Comparison of ENCODE assay signal across 1 cellular context in genomic region chr17:50428831-50429424, GRCh38.
A peak's percentile ranks its signal among the peaks of the same experiment; 100 is the strongest.
TF ChIP-seq lines count a peak whose summit lies in the region.

No MANE protein-coding gene starts in this region.

TF ChIP-seq in HepG2, 621 proteins besides CTCF, POLR2A, EP300 and RAD21 (continued from another document and continues in another):
- peak in 1 of 2 experiments; percentile 88; a peak in 3 of 4 replicates for TF ChIP-seq HMGXB4 (CRISPR knock-in tag; IDR thresholded peaks at IDR 0.05; ENCODE audit: borderline replicate concordance in 1 of 2, low read depth in 1 of 2)
- peak; percentile 93 for TF ChIP-seq ZNF318 (CRISPR knock-in tag; IDR thresholded peaks at IDR 0.05)
- peak; percentile 93 for TF ChIP-seq STAT6 (CRISPR knock-in tag; IDR thresholded peaks at IDR 0.05; ENCODE audit: borderline replicate concordance)
- TF ChIP-seq DDIT3 (CRISPR knock-in tag; IDR thresholded peaks at IDR 0.05): 0 out of 2 replicates have a peak, but pooled peaks have one; percentile 67
- no peak for TF ChIP-seq NR1H2 (CRISPR knock-in tag; IDR thresholded peaks at IDR 0.05; ENCODE audit: borderline replicate concordance, low read depth)
- TF ChIP-seq LBX2 (CRISPR knock-in tag; IDR thresholded peaks at IDR 0.05; ENCODE audit: borderline replicate concordance): no peak
- peak; percentile 97 for TF ChIP-seq ERF (CRISPR knock-in tag; IDR thresholded peaks at IDR 0.05)
- 0 out of 2 replicates have a peak, but pooled peaks have one; percentile 24 for TF ChIP-seq RBFOX2 (IDR thresholded peaks at IDR 0.05; ENCODE audit: low read depth, low read length)
- TF ChIP-seq ZFP91 (CRISPR knock-in tag; IDR thresholded peaks at IDR 0.05; ENCODE audit: borderline replicate concordance): peak; percentile 47; the same call in 1 of the 2 replicates
- peak; percentile 61; the same call in 1 of the 2 replicates for TF ChIP-seq SIX1 (CRISPR knock-in tag; IDR thresholded peaks at IDR 0.05; ENCODE audit: borderline replicate concordance)
- peak; percentile 33; the same call in 1 of the 2 replicates for TF ChIP-seq TAF1 (CRISPR knock-in tag; IDR thresholded peaks at IDR 0.05)
- peak; percentile 93; the same call in 1 of the 2 replicates for TF ChIP-seq ZNF788 (CRISPR knock-in tag; IDR thresholded peaks at IDR 0.05; ENCODE audit: borderline replicate concordance)
- 0 out of 2 replicates have a peak, but pooled peaks have one; percentile 38 for TF ChIP-seq PHF8 (CRISPR knock-in tag; IDR thresholded peaks at IDR 0.05)
- TF ChIP-seq MYPOP (CRISPR knock-in tag; IDR thresholded peaks at IDR 0.05): peak; percentile 81
- peak; percentile 93 for TF ChIP-seq FOXP4 (CRISPR knock-in tag; IDR thresholded peaks at IDR 0.05)
- TF ChIP-seq ZBTB14 (CRISPR knock-in tag; IDR thresholded peaks at IDR 0.05): 0 out of 2 replicates have a peak, but pooled peaks have one; percentile 8
- TF ChIP-seq MEF2D (CRISPR knock-in tag; IDR thresholded peaks at IDR 0.05): peak; percentile 83
- no peak for TF ChIP-seq ZNF333 (CRISPR knock-in tag; IDR thresholded peaks at IDR 0.05; ENCODE audit: borderline replicate concordance)
- TF ChIP-seq ZSCAN31 (CRISPR knock-in tag; IDR thresholded peaks at IDR 0.05; ENCODE audit: low read depth): 0 out of 2 replicates have a peak, but pooled peaks have one; percentile 21
- TF ChIP-seq SMAD9 (CRISPR knock-in tag; IDR thresholded peaks at IDR 0.05): no peak; the same call in 1 of the 2 replicates
- TF ChIP-seq RFX5 (IDR thresholded peaks at IDR 0.05; ENCODE audit: low read depth, low read length): no peak
- TF ChIP-seq SP4 (CRISPR knock-in tag; IDR thresholded peaks at IDR 0.05): peak; percentile 59; the same call in 1 of the 2 replicates
- TF ChIP-seq GABPB1 (CRISPR knock-in tag; IDR thresholded peaks at IDR 0.05): peak; percentile 54
- peak; percentile 92 for TF ChIP-seq YEATS2 (CRISPR knock-in tag; IDR thresholded peaks at IDR 0.05; ENCODE audit: borderline replicate concordance)
- peak; percentile 87 for TF ChIP-seq TRIM24 (CRISPR knock-in tag; IDR thresholded peaks at IDR 0.05)
- TF ChIP-seq THYN1 (CRISPR knock-in tag; IDR thresholded peaks at IDR 0.05; ENCODE audit: borderline replicate concordance, low read depth): no peak
- peak; percentile 57 for TF ChIP-seq ELF1 (CRISPR knock-in tag; IDR thresholded peaks at IDR 0.05)
- TF ChIP-seq RARA (CRISPR knock-in tag; IDR thresholded peaks at IDR 0.05): peak; percentile 95
- 0 out of 2 replicates have a peak, but pooled peaks have one; percentile 54 for TF ChIP-seq ZNF451 (CRISPR knock-in tag; IDR thresholded peaks at IDR 0.05)
- peak; percentile 82 for TF ChIP-seq CREM (IDR thresholded peaks at IDR 0.05)
- no peak for TF ChIP-seq CREM (CRISPR knock-in tag; IDR thresholded peaks at IDR 0.05)
- TF ChIP-seq DNMT1 (CRISPR knock-in tag; IDR thresholded peaks at IDR 0.05): 0 out of 2 replicates have a peak, but pooled peaks have one; percentile 16
- peak; percentile 98 for TF ChIP-seq ZNF331 (CRISPR knock-in tag; IDR thresholded peaks at IDR 0.05)
- TF ChIP-seq TSC22D2 (CRISPR knock-in tag; IDR thresholded peaks at IDR 0.05; ENCODE audit: borderline replicate concordance): 0 out of 2 replicates have a peak, but pooled peaks have one; percentile 26
- TF ChIP-seq PLRG1 (conservative IDR thresholded peaks at IDR 0.05): no peak
